ENCODE assay signal across 15 cellular contexts in genomic region chr16:69889295-69889964, GRCh38.
DNase-seq lines count a peak whose midpoint lies in the region; ATAC-seq and TF ChIP-seq lines count a peak whose summit lies in the region.
"Had no signal": no experiment of that assay in that cellular context is flagged by ENCODE, and none has a peak within 500 bp of the region (broad histone marks: within the 10 kb centered on the region; RNA-seq: fewer than 3 reads in every experiment).

No MANE protein-coding gene starts in this region.

- H3K14ac ChIP-seq in mesenchymal stem cell (ENCODE audit: low read length in 2 of 2) = no peak overlapping the region

- H3K4me2 ChIP-seq in mesenchymal stem cell (ENCODE audit: low read length, poor library complexity, severe bottlenecking) = no peak overlapping the region

- H3K4me3 Mint-ChIP-seq in activated CD8-positive, alpha-beta T cell treated with anti-CD3 and anti-CD28 coated beads for 36 hours = no peak overlapping the region
- no peak overlapping the region for H3K4me3 Mint-ChIP-seq in activated CD8-positive, alpha-beta T cell treated with anti-CD3 and anti-CD28 coated beads, Interleukin-2, amount 10 ng/mL, durations not matched to agents 7 days and 5 days
- H3K4me3 Mint-ChIP-seq in WTC11 = no peak overlapping the region
- no peak overlapping the region for H3K4me3 Mint-ChIP-seq in stimulated activated naive CD8-positive, alpha-beta T cell treated with anti-CD3 and anti-CD28 coated beads, Interleukin-15, Interleukin-2, amounts not matched to agents 100 ng/mL and 50 ng/mL, for 24 hours
- no peak overlapping the region for H3K4me3 Mint-ChIP-seq in stimulated activated memory B cell treated with anti-CD40 and anti-IgM and Interleukin-4, amounts not matched to agents 10 μg/mL and 1 μg/mL and 100 μg/mL, for 72 hours
- H3K4me3 Mint-ChIP-seq: CD4-positive, CD25-positive, alpha-beta regulatory T cell had no signal

- H3K18ac ChIP-seq in mesenchymal stem cell (ENCODE audit: low read depth in 1 of 2, low read length in 2 of 2) = no peak overlapping the region

- H3K9me3 ChIP-seq in mesenchymal stem cell (ENCODE audit: control insufficient read depth, low read length) = no peaks in the 10 kb centered on the region

- H2BK15ac ChIP-seq in mesenchymal stem cell (ENCODE audit: low read depth, poor library complexity, severe bottlenecking) = no peak overlapping the region

- H3K27ac ChIP-seq in mesenchymal stem cell (ENCODE audit: low read length, poor library complexity, severe bottlenecking) (no peak overlapping the region), RWPE1 (no peak overlapping the region)
- H3K27ac ChIP-seq: SK-N-MC had no signal

- intact Hi-C loops in activated CD8-positive, alpha-beta T cell treated with anti-CD3 and anti-CD28 coated beads for 36 hours (cut with micrococcal nuclease) = no loop called here

- no peak overlapping the region for H4K91ac ChIP-seq in mesenchymal stem cell (ENCODE audit: low read length)

- no peak overlapping the region for H3K23ac ChIP-seq in mesenchymal stem cell (ENCODE audit: low read length in 2 of 2)

- TF ChIP-seq CTCF in activated CD8-positive, alpha-beta T cell treated with anti-CD3 and anti-CD28 coated beads for 36 hours (IDR thresholded peaks at IDR 0.05) = no peak
- TF ChIP-seq CTCF in WTC11 (IDR thresholded peaks at IDR 0.05) = no peak
- TF ChIP-seq CTCF in RWPE1 (conservative IDR thresholded peaks at IDR 0.05; ENCODE audit: low read depth) = no peak

- H2AFZ ChIP-seq in mesenchymal stem cell (ENCODE audit: low read depth, low read length) = no peak overlapping the region

- peak overlapping the region; percentile 14 for H2AK5ac ChIP-seq in mesenchymal stem cell (ENCODE audit: low read length, severe bottlenecking)

- peak overlapping the region; percentile 36 for H3K27ac Mint-ChIP-seq in activated CD8-positive, alpha-beta T cell treated with anti-CD3 and anti-CD28 coated beads for 36 hours
- H3K27ac Mint-ChIP-seq in activated CD8-positive, alpha-beta T cell treated with anti-CD3 and anti-CD28 coated beads, Interleukin-2, amount 10 ng/mL, durations not matched to agents 7 days and 5 days = no peak overlapping the region
- H3K27ac Mint-ChIP-seq in WTC11 = peak overlapping the region; percentile 97
- H3K27ac Mint-ChIP-seq in stimulated activated naive CD8-positive, alpha-beta T cell treated with anti-CD3 and anti-CD28 coated beads, Interleukin-15, Interleukin-2, amounts not matched to agents 100 ng/mL and 50 ng/mL, for 24 hours = peak overlapping the region; percentile 84
- no peak overlapping the region for H3K27ac Mint-ChIP-seq in stimulated activated memory B cell treated with anti-CD40 and anti-IgM and Interleukin-4, amounts not matched to agents 10 μg/mL and 1 μg/mL and 100 μg/mL, for 72 hours
- H3K27ac Mint-ChIP-seq: CD4-positive, CD25-positive, alpha-beta regulatory T cell had no signal

- H2BK12ac ChIP-seq in mesenchymal stem cell (ENCODE audit: low read length in 2 of 2) = no peak overlapping the region

- no peak overlapping the region for H4K8ac ChIP-seq in mesenchymal stem cell (ENCODE audit: low read length)

- no peak for ATAC-seq in activated CD8-positive, alpha-beta T cell treated with anti-CD3 and anti-CD28 coated beads for 36 hours
- ATAC-seq in activated CD8-positive, alpha-beta T cell treated with anti-CD3 and anti-CD28 coated beads, Interleukin-2, amount 10 ng/mL, durations not matched to agents 7 days and 5 days = no peak
- ATAC-seq in WTC11 = no peak
- no peak for ATAC-seq in stimulated activated memory B cell treated with anti-CD40 and anti-IgM and Interleukin-4, amounts not matched to agents 10 μg/mL and 1 μg/mL and 100 μg/mL, for 72 hours

- H2BK120ac ChIP-seq in mesenchymal stem cell (ENCODE audit: low read depth, low read length) = no peak overlapping the region

- peaks cover 2 to 19% of the 10 kb centered on the region in 2 experiments for H3K36me3 ChIP-seq in mesenchymal stem cell (ENCODE audit: control insufficient read depth in 1 of 2, insufficient read depth in 2 of 2, low read depth in 1 of 2, low read length in 2 of 2)

- H3K27me3 ChIP-seq in mesenchymal stem cell (ENCODE audit: control insufficient read depth in 1 of 2, insufficient read depth in 1 of 2, low read length in 2 of 2) = no peaks in the 10 kb centered on the region

- H3K36me3 Mint-ChIP-seq in activated CD8-positive, alpha-beta T cell treated with anti-CD3 and anti-CD28 coated beads for 36 hours (ENCODE audit: low read depth) = peaks cover 20% of the 10 kb centered on the region
- peaks cover 23% of the 10 kb centered on the region for H3K36me3 Mint-ChIP-seq in activated CD8-positive, alpha-beta T cell treated with anti-CD3 and anti-CD28 coated beads, Interleukin-2, amount 10 ng/mL, durations not matched to agents 7 days and 5 days (ENCODE audit: low read depth)
- peaks cover 22% of the 10 kb centered on the region for H3K36me3 Mint-ChIP-seq in WTC11
- H3K36me3 Mint-ChIP-seq in stimulated activated naive CD8-positive, alpha-beta T cell treated with anti-CD3 and anti-CD28 coated beads, Interleukin-15, Interleukin-2, amounts not matched to agents 100 ng/mL and 50 ng/mL, for 24 hours (ENCODE audit: low read depth) = peaks cover 26% of the 10 kb centered on the region
- H3K36me3 Mint-ChIP-seq in stimulated activated memory B cell treated with anti-CD40 and anti-IgM and Interleukin-4, amounts not matched to agents 10 μg/mL and 1 μg/mL and 100 μg/mL, for 72 hours = peaks cover 63% of the 10 kb centered on the region

- CTCF ChIA-PET in activated CD8-positive, alpha-beta T cell treated with anti-CD3 and anti-CD28 coated beads for 36 hours (lab: Charles Lee) = interaction anchor here (1.0 kb wide), 1 partner anchor 50 kb away, joined by 3 read pairs; no protein-coding TSS in a partner anchor
- CTCF ChIA-PET in activated CD8-positive, alpha-beta T cell treated with anti-CD3 and anti-CD28 coated beads, Interleukin-2, amount 10 ng/mL, durations not matched to agents 7 days and 5 days (lab: Charles Lee) = no interaction called here
- CTCF ChIA-PET in WTC11 (lab: Charles Lee) (interaction anchor here (1.2 kb wide), 1 partner anchor 41 kb away, joined by 10 read pairs; no protein-coding TSS in a partner anchor), RWPE1 (lab: Yijun Ruan, JAX) (no interaction called here)

- over 99% methylated on average over 4 of the region's 7 CpGs for WGBS in mesenchymal stem cell

- no peak overlapping the region for H2BK5ac ChIP-seq in mesenchymal stem cell (ENCODE audit: low read depth, low read length, poor library complexity, severe bottlenecking)

- H3K79me1 ChIP-seq in mesenchymal stem cell (replicated peaks; ENCODE audit: low read length, poor library complexity, severe bottlenecking) = peaks cover 2% of the 10 kb centered on the region

- H3K27me3 Mint-ChIP-seq in activated CD8-positive, alpha-beta T cell treated with anti-CD3 and anti-CD28 coated beads for 36 hours = no peaks in the 10 kb centered on the region
- no peaks in the 10 kb centered on the region for H3K27me3 Mint-ChIP-seq in activated CD8-positive, alpha-beta T cell treated with anti-CD3 and anti-CD28 coated beads, Interleukin-2, amount 10 ng/mL, durations not matched to agents 7 days and 5 days (ENCODE audit: low read depth)
- no peaks in the 10 kb centered on the region for H3K27me3 Mint-ChIP-seq in WTC11 (ENCODE audit: low read depth)
- H3K27me3 Mint-ChIP-seq in stimulated activated naive CD8-positive, alpha-beta T cell treated with anti-CD3 and anti-CD28 coated beads, Interleukin-15, Interleukin-2, amounts not matched to agents 100 ng/mL and 50 ng/mL, for 24 hours = no peaks in the 10 kb centered on the region
- no peaks in the 10 kb centered on the region for H3K27me3 Mint-ChIP-seq in stimulated activated memory B cell treated with anti-CD40 and anti-IgM and Interleukin-4, amounts not matched to agents 10 μg/mL and 1 μg/mL and 100 μg/mL, for 72 hours
- H3K27me3 Mint-ChIP-seq: CD4-positive, CD25-positive, alpha-beta regulatory T cell had no signal

- H3K4ac ChIP-seq in mesenchymal stem cell (ENCODE audit: low read depth in 1 of 2, low read length in 2 of 2) = no peak overlapping the region

- peak; percentile 6 for DNase-seq in activated CD8-positive, alpha-beta T cell treated with anti-CD3 and anti-CD28 coated beads for 36 hours
- no peak for DNase-seq in activated CD8-positive, alpha-beta T cell treated with anti-CD3 and anti-CD28 coated beads, Interleukin-2, amount 10 ng/mL, durations not matched to agents 7 days and 5 days
- DNase-seq in WTC11 (ENCODE audit: low spot score) (no peak), mesenchymal stem cell (no peak), cerebellar cortex (ENCODE audit: low spot score) (no peak), RWPE1 (ENCODE audit: low spot score) (no peak)
- DNase-seq: anterior cingulate cortex; CD4-positive, CD25-positive, alpha-beta regulatory T cell; DMS79 treated with DMSO at 0.1 percent for 48 hours; KG1; mammary epithelial cell; NCI-H1436 treated with DMSO at 0.1 percent for 48 hours had no signal

- peaks cover 14% of the 10 kb centered on the region for H3K4me1 ChIP-seq in mesenchymal stem cell (ENCODE audit: control insufficient read depth, insufficient read depth, low read depth, low read length)

- peaks cover 6% of the 10 kb centered on the region for H3K4me1 Mint-ChIP-seq in activated CD8-positive, alpha-beta T cell treated with anti-CD3 and anti-CD28 coated beads for 36 hours (ENCODE audit: low read depth)
- H3K4me1 Mint-ChIP-seq in activated CD8-positive, alpha-beta T cell treated with anti-CD3 and anti-CD28 coated beads, Interleukin-2, amount 10 ng/mL, durations not matched to agents 7 days and 5 days (ENCODE audit: low read depth) = no peaks in the 10 kb centered on the region
- H3K4me1 Mint-ChIP-seq in WTC11 = peaks cover 16% of the 10 kb centered on the region
- peaks cover 14% of the 10 kb centered on the region for H3K4me1 Mint-ChIP-seq in stimulated activated naive CD8-positive, alpha-beta T cell treated with anti-CD3 and anti-CD28 coated beads, Interleukin-15, Interleukin-2, amounts not matched to agents 100 ng/mL and 50 ng/mL, for 24 hours (ENCODE audit: low read depth)
- no peaks in the 10 kb centered on the region for H3K4me1 Mint-ChIP-seq in stimulated activated memory B cell treated with anti-CD40 and anti-IgM and Interleukin-4, amounts not matched to agents 10 μg/mL and 1 μg/mL and 100 μg/mL, for 72 hours

- H3K9me3 Mint-ChIP-seq in activated CD8-positive, alpha-beta T cell treated with anti-CD3 and anti-CD28 coated beads for 36 hours = no peaks in the 10 kb centered on the region
- no peaks in the 10 kb centered on the region for H3K9me3 Mint-ChIP-seq in activated CD8-positive, alpha-beta T cell treated with anti-CD3 and anti-CD28 coated beads, Interleukin-2, amount 10 ng/mL, durations not matched to agents 7 days and 5 days (ENCODE audit: insufficient read depth)
- H3K9me3 Mint-ChIP-seq in WTC11 = no peaks in the 10 kb centered on the region
- H3K9me3 Mint-ChIP-seq in stimulated activated naive CD8-positive, alpha-beta T cell treated with anti-CD3 and anti-CD28 coated beads, Interleukin-15, Interleukin-2, amounts not matched to agents 100 ng/mL and 50 ng/mL, for 24 hours = no peaks in the 10 kb centered on the region
- no peaks in the 10 kb centered on the region for H3K9me3 Mint-ChIP-seq in stimulated activated memory B cell treated with anti-CD40 and anti-IgM and Interleukin-4, amounts not matched to agents 10 μg/mL and 1 μg/mL and 100 μg/mL, for 72 hours
- H3K9me3 Mint-ChIP-seq: CD4-positive, CD25-positive, alpha-beta regulatory T cell had no signal

- POLR2A ChIA-PET in activated CD8-positive, alpha-beta T cell treated with anti-CD3 and anti-CD28 coated beads for 36 hours (lab: Charles Lee) = no interaction called here
- POLR2A ChIA-PET in activated CD8-positive, alpha-beta T cell treated with anti-CD3 and anti-CD28 coated beads, Interleukin-2, amount 10 ng/mL, durations not matched to agents 7 days and 5 days (lab: Charles Lee) = no interaction called here
- POLR2A ChIA-PET in WTC11 (lab: Charles Lee) = no interaction called here
- POLR2A ChIA-PET in RWPE1 (lab: Yijun Ruan, JAX; ENCODE audit: low non-redundant PET) = no interaction called here

- H3K4me3 ChIP-seq in mesenchymal stem cell (ENCODE audit: insufficient read depth in 1 of 2, low read depth in 1 of 2, low read length in 2 of 2) = no peak overlapping the region
- H3K4me3 ChIP-seq: SK-N-MC had no signal

- no peak overlapping the region for H3K9ac ChIP-seq in mesenchymal stem cell (ENCODE audit: low read length)

Comparison
In these comparisons a context has a peak if more than half of its experiments do, and no peak if none do; other contexts are left out.
1. H3K27ac Mint-ChIP-seq: peak in activated CD8-positive, alpha-beta T cell treated with anti-CD3 and anti-CD28 coated beads for 36 hours (single experiment), WTC11 (single experiment) and stimulated activated naive CD8-positive, alpha-beta T cell treated with anti-CD3 and anti-CD28 coated beads, Interleukin-15, Interleukin-2, amounts not matched to agents 100 ng/mL and 50 ng/mL, for 24 hours (single experiment); none in activated CD8-positive, alpha-beta T cell treated with anti-CD3 and anti-CD28 coated beads, Interleukin-2, amount 10 ng/mL, durations not matched to agents 7 days and 5 days (single experiment) and stimulated activated memory B cell treated with anti-CD40 and anti-IgM and Interleukin-4, amounts not matched to agents 10 μg/mL and 1 μg/mL and 100 μg/mL, for 72 hours (single experiment).
2. CTCF ChIA-PET loops: an anchor here in activated CD8-positive, alpha-beta T cell treated with anti-CD3 and anti-CD28 coated beads for 36 hours (1.0 kb wide) and WTC11 (1.2 kb wide); none called in activated CD8-positive, alpha-beta T cell treated with anti-CD3 and anti-CD28 coated beads, Interleukin-2, amount 10 ng/mL, durations not matched to agents 7 days and 5 days and RWPE1.